Comparison of ENCODE assay signal across 8 cellular contexts in genomic region chr9:93450817-93451761, GRCh38. TPM values are rescaled to one million over a fixed set of nuclear protein-coding genes. Genes with fewer than 3 reads are reported as not detected.
A peak's percentile ranks its signal among the peaks of the same experiment; 100 is the strongest.
DNase-seq lines count a peak whose midpoint lies in the region; ATAC-seq, FAIRE-seq and TF ChIP-seq lines count a peak whose summit lies in the region.

Gene FAM120A (plus strand): TSS chr9:93451685. CDS start chr9:93451916, 231 bp downstream.

- peak within 1 kb of the TSS; percentile 90 for H3K9ac ChIP-seq in HUES64 (ENCODE audit: low read depth, low read length)

- peak within 1 kb of the TSS; percentile 89 to 100 (median 97) for H3K4me3 Mint-ChIP-seq in naive B cell
- peak within 1 kb of the TSS; percentile 88 to 96 for H3K4me3 Mint-ChIP-seq in stimulated activated naive B cell treated with anti-CD40 and anti-IgM and Interleukin-4, amounts not matched to agents 10 μg/mL and 1 μg/mL and 100 μg/mL, for 72 hours

- H3K36me3 ChIP-seq in HUES64 (ENCODE audit: insufficient read depth, low read length) (peaks cover 42% of the 10 kb centered on the region), Peyer's patch (peaks cover 0 to 37% (median 0%) of the 10 kb centered on the region in 3 donors)

- peak within 1 kb of the TSS; percentile 92 for H3K27ac ChIP-seq in HUES64 (ENCODE audit: low read depth, low read length)
- peak within 1 kb of the TSS; percentile 97 to 99 (median 98) for H3K27ac ChIP-seq in Peyer's patch

- H3K9me3 ChIP-seq in HUES64 (ENCODE audit: insufficient read depth, low read depth, low read length) = no peaks in the 10 kb centered on the region
- no peaks in the 10 kb centered on the region for H3K9me3 ChIP-seq in Peyer's patch

- ATAC-seq in GM21447 (IDR thresholded peaks at IDR 0.05; ENCODE audit: unreplicated experiment) (peak; percentile 51), naive B cell (ENCODE audit: low read depth in 2 of 2) (peak; percentile 72 to 73)
- ATAC-seq in stimulated activated naive B cell treated with anti-CD40 and anti-IgM and Interleukin-4, amounts not matched to agents 10 μg/mL and 1 μg/mL and 100 μg/mL, for 72 hours (replicated peaks) = peak; percentile 78 to 83

- no peak for FAIRE-seq in D721Med (lab: Jason Lieb, UNC)

- no peaks in the 10 kb centered on the region for H3K36me3 Mint-ChIP-seq in naive B cell
- peaks cover 21 to 40% of the 10 kb centered on the region in 2 donors for H3K36me3 Mint-ChIP-seq in stimulated activated naive B cell treated with anti-CD40 and anti-IgM and Interleukin-4, amounts not matched to agents 10 μg/mL and 1 μg/mL and 100 μg/mL, for 72 hours

- H3K27ac Mint-ChIP-seq in naive B cell = peak within 1 kb of the TSS; percentile 94 to 99 (median 97)
- H3K27ac Mint-ChIP-seq in stimulated activated naive B cell treated with anti-CD40 and anti-IgM and Interleukin-4, amounts not matched to agents 10 μg/mL and 1 μg/mL and 100 μg/mL, for 72 hours = peak within 1 kb of the TSS; percentile 96

- TF ChIP-seq CTCF in D721Med (IDR thresholded peaks at IDR 0.05; ENCODE audit: insufficient read depth, missing control alignments) = no peak
- TF ChIP-seq CTCF in Peyer's patch (IDR thresholded peaks at IDR 0.05) = peak in 2 of 6 experiments; percentile 10 to 21

- H3K4me1 ChIP-seq in HUES64 (ENCODE audit: insufficient read depth, low read length) (peaks cover 16% of the 10 kb centered on the region), Peyer's patch (peaks cover 0 to 37% (median 14%) of the 10 kb centered on the region in 4 donors)

- no peaks in the 10 kb centered on the region for H3K27me3 ChIP-seq in HUES64 (ENCODE audit: insufficient read depth, low read length)
- no peaks in the 10 kb centered on the region for H3K27me3 ChIP-seq in Peyer's patch

- no peaks in the 10 kb centered on the region for H3K9me3 Mint-ChIP-seq in naive B cell
- no peaks in the 10 kb centered on the region for H3K9me3 Mint-ChIP-seq in stimulated activated naive B cell treated with anti-CD40 and anti-IgM and Interleukin-4, amounts not matched to agents 10 μg/mL and 1 μg/mL and 100 μg/mL, for 72 hours

- peak within 1 kb of the TSS; percentile 86 for H3K4me3 ChIP-seq in HUES64 (ENCODE audit: low read length)
- peak within 1 kb of the TSS; percentile 70 to 97 (median 90) for H3K4me3 ChIP-seq in Peyer's patch

- peak; percentile 22 for DNase-seq in D721Med (ENCODE audit: insufficient read length, low spot score)
- peak; percentile 66 to 89 (median 88) for DNase-seq in Peyer's patch
- DNase-seq in activated T-helper 1 cell treated with anti-CD3 and anti-CD28 coated beads, Interleukin-2, amount 50 U/mL, for 16 hours (ENCODE audit: low read depth in 1 of 2, low spot score in 1 of 2) = peak; percentile 32 to 70
- DNase-seq in fibroblast of gingiva (ENCODE audit: low read depth) = peak; percentile 83
- DNase-seq in naive B cell = peak; percentile 72
- peak; percentile 58 for DNase-seq in stimulated activated naive B cell treated with anti-CD40 and anti-IgM and Interleukin-4, amounts not matched to agents 10 μg/mL and 1 μg/mL and 100 μg/mL, for 72 hours

- no peaks in the 10 kb centered on the region for H3K27me3 Mint-ChIP-seq in naive B cell
- no peaks in the 10 kb centered on the region for H3K27me3 Mint-ChIP-seq in stimulated activated naive B cell treated with anti-CD40 and anti-IgM and Interleukin-4, amounts not matched to agents 10 μg/mL and 1 μg/mL and 100 μg/mL, for 72 hours

- WGBS in HUES64 = under 1% methylated on average over 97 of the region's 97 CpGs

- TF ChIP-seq POLR2A in Peyer's patch (IDR thresholded peaks at IDR 0.05) = peak; percentile 86 to 95

- peaks cover 21 to 47% (median 45%) of the 10 kb centered on the region in 3 donors for H3K4me1 Mint-ChIP-seq in naive B cell
- H3K4me1 Mint-ChIP-seq in stimulated activated naive B cell treated with anti-CD40 and anti-IgM and Interleukin-4, amounts not matched to agents 10 μg/mL and 1 μg/mL and 100 μg/mL, for 72 hours = peaks cover 13 to 35% of the 10 kb centered on the region in 2 donors

RNA-seq across cellular contexts. Expression of gene FAM120A, which starts in this region (rescaled TPM):
- polyA plus RNA-seq in HUES64 (2013, experiment 1 of 2) = 26.9 TPM
- 28.0 TPM for polyA plus RNA-seq in HUES64 (2013, experiment 2 of 2)
- total RNA-seq in Peyer's patch = 100 to 1,000 TPM; 128 to 159 (median 136) TPM
- polyA plus RNA-seq in naive B cell (ENCODE audit: low read depth in 6 of 6) = 10 to 100 TPM in 3 of 6 donors, 1 to 10 TPM in 3; 6.8 to 16.7 (median 11.0) TPM

Comparison
In these comparisons a context has a peak if more than half of its experiments do, and no peak if none do; other contexts are left out.
1. Peak in every context shown above with its lines: DNase-seq, ATAC-seq, H3K4me3 ChIP-seq and H3K27ac ChIP-seq.
2. DNase-seq: peak in every context shown above with its lines; median percentile 88 in Peyer's patch; 83 in fibroblast of gingiva; 72 in naive B cell; 58 in stimulated activated naive B cell treated with anti-CD40 and anti-IgM and Interleukin-4, amounts not matched to agents 10 μg/mL and 1 μg/mL and 100 μg/mL, for 72 hours; 51 in activated T-helper 1 cell treated with anti-CD3 and anti-CD28 coated beads, Interleukin-2, amount 50 U/mL, for 16 hours; 22 in D721Med.